ENCODE assay signal across 18 cellular contexts in the genomic region with DNA sequence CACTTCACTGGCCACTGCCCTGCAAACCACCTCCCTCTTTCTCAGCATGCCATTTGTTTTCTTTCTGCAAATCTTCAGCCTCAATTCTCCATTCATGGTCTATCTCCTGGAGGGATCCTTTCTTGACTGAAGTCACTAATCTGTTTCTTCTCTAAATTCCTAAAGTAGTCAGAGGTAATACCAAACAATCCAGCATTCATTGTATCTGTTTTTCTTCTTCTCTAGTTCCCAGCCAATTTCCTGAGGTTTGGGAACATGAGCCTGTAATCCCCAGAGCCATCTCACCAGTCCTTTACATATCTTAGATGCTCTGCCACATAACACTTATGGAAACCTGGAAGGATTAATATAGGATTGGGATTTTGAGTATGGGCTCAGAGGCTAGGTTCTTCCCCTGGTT.
A peak's percentile ranks its signal among the peaks of the same experiment; 100 is the strongest.
DNase-seq lines count a peak whose midpoint lies in the region; ATAC-seq and TF ChIP-seq lines count a peak whose summit lies in the region.
"Had no signal": no experiment of that assay in that cellular context is flagged by ENCODE, and none has a peak within 500 bp of the region (broad histone marks: within the 10 kb centered on the region; RNA-seq: fewer than 3 reads in every experiment).

No MANE protein-coding gene starts in this region.

- POLR2A ChIA-PET in activated CD4-positive, alpha-beta T cell treated with anti-CD3 and anti-CD28 coated beads, Interleukin-2, amount 10 ng/mL, durations not matched to agents 7 days and 5 days (lab: Charles Lee) = no interaction called here

- no peaks in the 10 kb centered on the region for H3K36me3 ChIP-seq in endodermal cell (ENCODE audit: control insufficient read depth, insufficient read depth, low read length)
- H3K36me3 ChIP-seq: right atrium auricular region had no signal

- H3K4me1 Mint-ChIP-seq in activated CD4-positive, alpha-beta T cell treated with anti-CD3 and anti-CD28 coated beads, Interleukin-2, amount 10 ng/mL, durations not matched to agents 7 days and 5 days = peaks cover 78% of the 10 kb centered on the region
- peaks cover 68% of the 10 kb centered on the region for H3K4me1 Mint-ChIP-seq in T-helper 17 cell
- H3K4me1 Mint-ChIP-seq in endodermal cell = peaks cover 49% of the 10 kb centered on the region
- peaks cover 84% of the 10 kb centered on the region for H3K4me1 Mint-ChIP-seq in stimulated activated naive CD8-positive, alpha-beta T cell treated with anti-CD3 and anti-CD28 coated beads, Interleukin-15, amount 100 ng/mL, for 72 hours
- H3K4me1 Mint-ChIP-seq: stimulated activated naive B cell treated with anti-CD40 and anti-IgM and Interleukin-4, amounts not matched to agents 10 μg/mL and 1 μg/mL and 100 μg/mL, for 72 hours had no signal

- no peak for ATAC-seq in T-helper 17 cell
- ATAC-seq in stimulated activated naive CD8-positive, alpha-beta T cell treated with anti-CD3 and anti-CD28 coated beads, Interleukin-15, amount 100 ng/mL, for 72 hours = no peak
- no peak for ATAC-seq in GM18873 (IDR thresholded peaks at IDR 0.05; ENCODE audit: low FRiP score, unreplicated experiment)
- ATAC-seq in sciatic nerve = no peak
- ATAC-seq: left lung; stimulated activated naive B cell treated with anti-CD40 and anti-IgM and Interleukin-4, amounts not matched to agents 10 μg/mL and 1 μg/mL and 100 μg/mL, for 72 hours had no signal

- H3K9ac ChIP-seq in endodermal cell (ENCODE audit: extremely low read depth, low read length, poor library complexity, severe bottlenecking) = no peak overlapping the region

- H3K27ac Mint-ChIP-seq in activated CD4-positive, alpha-beta T cell treated with anti-CD3 and anti-CD28 coated beads, Interleukin-2, amount 10 ng/mL, durations not matched to agents 7 days and 5 days = peak overlapping the region; percentile 96
- H3K27ac Mint-ChIP-seq in T-helper 17 cell (peak overlapping the region; percentile 100), endodermal cell (no peak overlapping the region)
- H3K27ac Mint-ChIP-seq in stimulated activated naive CD8-positive, alpha-beta T cell treated with anti-CD3 and anti-CD28 coated beads, Interleukin-15, amount 100 ng/mL, for 72 hours = peak overlapping the region; percentile 56 to 98
- H3K27ac Mint-ChIP-seq: dendritic cell treated with granulocyte-macrophage colony-stimulating factor and Interleukin-4, amounts not matched to agents 40 ng/mL and 50 ng/mL, for 4 days; nephron progenitor cell; stimulated activated naive B cell treated with anti-CD40 and anti-IgM and Interleukin-4, amounts not matched to agents 10 μg/mL and 1 μg/mL and 100 μg/mL, for 72 hours had no signal

- no peak overlapping the region for H3K27ac ChIP-seq in endodermal cell (ENCODE audit: low read depth, low read length)
- H3K27ac ChIP-seq: right atrium auricular region had no signal

- no peak for DNase-seq in activated CD4-positive, alpha-beta T cell treated with anti-CD3 and anti-CD28 coated beads, Interleukin-2, amount 10 ng/mL, durations not matched to agents 7 days and 5 days
- DNase-seq in activated CD4-positive, alpha-beta T cell treated with anti-CD3 and anti-CD28 coated beads for 4 hours = no peak
- DNase-seq in T-helper 17 cell (no peak), endodermal cell (no peak), sciatic nerve (ENCODE audit: low spot score) (no peak), T1000 (lab: John Stamatoyannopoulos, UW) (no peak)
- no peak for DNase-seq in stimulated activated naive CD8-positive, alpha-beta T cell treated with anti-CD3 and anti-CD28 coated beads, Interleukin-15, amount 100 ng/mL, for 72 hours
- DNase-seq: Calu3; left lung; NCI-H1930; NCI-H748 treated with DMSO at 0.1 percent for 48 hours; nephron progenitor cell; RPMI8226; stimulated activated naive B cell treated with anti-CD40 and anti-IgM and Interleukin-4, amounts not matched to agents 10 μg/mL and 1 μg/mL and 100 μg/mL, for 72 hours; T-helper 9 cell had no signal

- no peaks in the 10 kb centered on the region for H3K27me3 Mint-ChIP-seq in activated CD4-positive, alpha-beta T cell treated with anti-CD3 and anti-CD28 coated beads, Interleukin-2, amount 10 ng/mL, durations not matched to agents 7 days and 5 days
- H3K27me3 Mint-ChIP-seq in T-helper 17 cell (no peaks in the 10 kb centered on the region), endodermal cell (ENCODE audit: insufficient read depth) (no peaks in the 10 kb centered on the region)
- H3K27me3 Mint-ChIP-seq in stimulated activated naive CD8-positive, alpha-beta T cell treated with anti-CD3 and anti-CD28 coated beads, Interleukin-15, amount 100 ng/mL, for 72 hours = no peaks in the 10 kb centered on the region
- H3K27me3 Mint-ChIP-seq: dendritic cell treated with granulocyte-macrophage colony-stimulating factor and Interleukin-4, amounts not matched to agents 40 ng/mL and 50 ng/mL, for 4 days had no signal

- TF ChIP-seq CTCF in endodermal cell (conservative IDR thresholded peaks at IDR 0.05) = no peak

- H3K4me1 ChIP-seq in endodermal cell (ENCODE audit: control insufficient read depth, insufficient read depth, low read length) = peaks cover 37% of the 10 kb centered on the region

- peaks cover 15% of the 10 kb centered on the region for H3K36me3 Mint-ChIP-seq in activated CD4-positive, alpha-beta T cell treated with anti-CD3 and anti-CD28 coated beads, Interleukin-2, amount 10 ng/mL, durations not matched to agents 7 days and 5 days (ENCODE audit: low read depth)
- peaks cover 2% of the 10 kb centered on the region for H3K36me3 Mint-ChIP-seq in T-helper 17 cell (ENCODE audit: low read depth)
- H3K36me3 Mint-ChIP-seq in endodermal cell (ENCODE audit: low read depth) = no peaks in the 10 kb centered on the region
- H3K36me3 Mint-ChIP-seq: stimulated activated naive B cell treated with anti-CD40 and anti-IgM and Interleukin-4, amounts not matched to agents 10 μg/mL and 1 μg/mL and 100 μg/mL, for 72 hours had no signal

- H3K9me3 ChIP-seq in T-helper 17 cell (ENCODE audit: control insufficient read depth, low read length, poor library complexity, severe bottlenecking) (no peaks in the 10 kb centered on the region), endodermal cell (ENCODE audit: control insufficient read depth, low read length) (no peaks in the 10 kb centered on the region)
- H3K9me3 ChIP-seq: left lung, right atrium auricular region had no signal

- intact Hi-C loops in sciatic nerve (cut with DNase I) = loop anchor here (5.0 kb wide), 1 partner anchor 1650 kb away; no protein-coding TSS in a partner anchor

- peak overlapping the region; percentile 0 for H3K4me3 ChIP-seq in endodermal cell (ENCODE audit: low read length)
- H3K4me3 ChIP-seq: left lung, right atrium auricular region had no signal

- H3K27me3 ChIP-seq in endodermal cell (ENCODE audit: control insufficient read depth, insufficient read depth, low read length, poor library complexity, severe bottlenecking) = no peaks in the 10 kb centered on the region
- H3K27me3 ChIP-seq: left lung, right atrium auricular region had no signal

- no peaks in the 10 kb centered on the region for H3K9me3 Mint-ChIP-seq in activated CD4-positive, alpha-beta T cell treated with anti-CD3 and anti-CD28 coated beads, Interleukin-2, amount 10 ng/mL, durations not matched to agents 7 days and 5 days
- no peaks in the 10 kb centered on the region for H3K9me3 Mint-ChIP-seq in endodermal cell
- H3K9me3 Mint-ChIP-seq in stimulated activated naive CD8-positive, alpha-beta T cell treated with anti-CD3 and anti-CD28 coated beads, Interleukin-15, amount 100 ng/mL, for 72 hours = no peaks in the 10 kb centered on the region
- H3K9me3 Mint-ChIP-seq: dendritic cell treated with granulocyte-macrophage colony-stimulating factor and Interleukin-4, amounts not matched to agents 40 ng/mL and 50 ng/mL, for 4 days; nephron progenitor cell; stimulated activated naive B cell treated with anti-CD40 and anti-IgM and Interleukin-4, amounts not matched to agents 10 μg/mL and 1 μg/mL and 100 μg/mL, for 72 hours had no signal

- H3K4me3 Mint-ChIP-seq in activated CD4-positive, alpha-beta T cell treated with anti-CD3 and anti-CD28 coated beads, Interleukin-2, amount 10 ng/mL, durations not matched to agents 7 days and 5 days = peak overlapping the region; percentile 81
- H3K4me3 Mint-ChIP-seq in T-helper 17 cell (peak overlapping the region; percentile 99), endodermal cell (no peak overlapping the region)
- peak overlapping the region; percentile 95 to 99 for H3K4me3 Mint-ChIP-seq in stimulated activated naive CD8-positive, alpha-beta T cell treated with anti-CD3 and anti-CD28 coated beads, Interleukin-15, amount 100 ng/mL, for 72 hours
- H3K4me3 Mint-ChIP-seq: dendritic cell treated with granulocyte-macrophage colony-stimulating factor and Interleukin-4, amounts not matched to agents 40 ng/mL and 50 ng/mL, for 4 days; nephron progenitor cell; stimulated activated naive B cell treated with anti-CD40 and anti-IgM and Interleukin-4, amounts not matched to agents 10 μg/mL and 1 μg/mL and 100 μg/mL, for 72 hours had no signal

- CTCF ChIA-PET in activated CD4-positive, alpha-beta T cell treated with anti-CD3 and anti-CD28 coated beads, Interleukin-2, amount 10 ng/mL, durations not matched to agents 7 days and 5 days (lab: Charles Lee) = interaction anchor here (0.7 to 6.5 kb wide), 6 partner anchors 10 to 72 kb away, joined by 3 to 53 read pairs (median 4); no protein-coding TSS in a partner anchor
